16 cellular contexts compared by ENCODE assay signal in genomic region chr10:30062582-30062981, GRCh38.
"Had no signal": no experiment of that assay in that cellular context is flagged by ENCODE, and none has a peak within 500 bp of the region (broad histone marks: within the 10 kb centered on the region; RNA-seq: fewer than 3 reads in every experiment).

No MANE protein-coding gene starts in this region.

- H3K4me1 ChIP-seq: colonic mucosa, right lobe of liver had no signal

- H3K4me3 ChIP-seq: ascending aorta, colonic mucosa, esophagus muscularis mucosa, ovary, right lobe of liver, thoracic aorta, upper lobe of right lung had no signal

- DNase-seq: activated CD4-positive, alpha-beta T cell treated with anti-CD3 and anti-CD28 coated beads, Interleukin-2, amount 50 U/mL, for 48 hours; activated naive CD4-positive, alpha-beta T cell treated with Interleukin-2 at 50 U/mL for 16 hours; activated naive CD8-positive, alpha-beta T cell treated with anti-CD3 and anti-CD28 coated beads, Interleukin-2, amount 50 U/mL, for 24 hours; colonic mucosa; glutamatergic neuron; ovary; right lobe of liver; stimulated activated CD4-positive, alpha-beta T cell treated with anti-CD3 and anti-CD28 coated beads, Interleukin-1b, Interleukin-23, amount 100 ng/mL, for 48 hours; stimulated activated naive CD8-positive, alpha-beta T cell treated with anti-CD3 and anti-CD28 coated beads, Interleukin-15, amount 100 ng/mL, for 72 hours; T-helper 17 cell; upper lobe of right lung; WERI-Rb-1 had no signal

- H3K27me3 ChIP-seq: ascending aorta, esophagus muscularis mucosa, ovary, right lobe of liver, upper lobe of right lung had no signal

- H3K36me3 ChIP-seq: ascending aorta, colonic mucosa, esophagus muscularis mucosa, ovary, right lobe of liver, thoracic aorta, upper lobe of right lung, WERI-Rb-1 had no signal

- H3K27ac ChIP-seq: ascending aorta, colonic mucosa, esophagus muscularis mucosa, ovary, right lobe of liver, thoracic aorta, upper lobe of right lung, WERI-Rb-1 had no signal

- H3K4me3 Mint-ChIP-seq: activated naive CD8-positive, alpha-beta T cell treated with anti-CD3 and anti-CD28 coated beads, Interleukin-2, amount 50 U/mL, for 24 hours; activated T-helper 17 cell treated with anti-CD3 and anti-CD28 coated beads, Interleukin-2, amount 50 U/mL, for 72 hours; stimulated activated naive CD8-positive, alpha-beta T cell treated with anti-CD3 and anti-CD28 coated beads, Interleukin-15, amount 100 ng/mL, for 72 hours; T-helper 17 cell had no signal

- H3K9me3 Mint-ChIP-seq: activated naive CD8-positive, alpha-beta T cell treated with anti-CD3 and anti-CD28 coated beads, Interleukin-2, amount 50 U/mL, for 24 hours; activated T-helper 17 cell treated with anti-CD3 and anti-CD28 coated beads, Interleukin-2, amount 50 U/mL, for 72 hours; stimulated activated naive CD8-positive, alpha-beta T cell treated with anti-CD3 and anti-CD28 coated beads, Interleukin-15, amount 100 ng/mL, for 72 hours had no signal

- ATAC-seq: activated naive CD8-positive, alpha-beta T cell treated with anti-CD3 and anti-CD28 coated beads, Interleukin-2, amount 50 U/mL, for 24 hours; activated T-helper 17 cell treated with anti-CD3 and anti-CD28 coated beads, Interleukin-2, amount 50 U/mL, for 72 hours; right lobe of liver; stimulated activated naive CD8-positive, alpha-beta T cell treated with anti-CD3 and anti-CD28 coated beads, Interleukin-15, amount 100 ng/mL, for 72 hours; T-helper 17 cell; upper lobe of right lung had no signal

- H3K27ac Mint-ChIP-seq: activated naive CD8-positive, alpha-beta T cell treated with anti-CD3 and anti-CD28 coated beads, Interleukin-2, amount 50 U/mL, for 24 hours; activated T-helper 17 cell treated with anti-CD3 and anti-CD28 coated beads, Interleukin-2, amount 50 U/mL, for 72 hours; T-helper 17 cell had no signal

- H3K9me3 ChIP-seq: ascending aorta, colonic mucosa, esophagus muscularis mucosa, ovary, right lobe of liver, thoracic aorta, upper lobe of right lung had no signal
